18 cellular contexts compared by ENCODE assay signal in genomic region chr17:7956208-7956965, GRCh38. TPM values are rescaled to one million over a fixed set of nuclear protein-coding genes. Genes with fewer than 3 reads are reported as not detected.
DNase-seq lines count a peak whose midpoint lies in the region; ATAC-seq and TF ChIP-seq lines count a peak whose summit lies in the region.
"Had no signal": no experiment of that assay in that cellular context is flagged by ENCODE, and none has a peak within 500 bp of the region (broad histone marks: within the 10 kb centered on the region; RNA-seq: fewer than 3 reads in every experiment).

No MANE protein-coding gene starts in this region.

- intact Hi-C loops in left ventricle myocardium superior (cut with micrococcal nuclease): no loop called here

- ATAC-seq in left ventricle myocardium superior (peak; percentile 97), GM21526 (IDR thresholded peaks at IDR 0.05; ENCODE audit: low FRiP score, unreplicated experiment) (no peak)

- H3K27me3 ChIP-seq in WERI-Rb-1 (ENCODE audit: insufficient read depth, low read depth, severe bottlenecking): no peaks in the 10 kb centered on the region
- H3K27me3 ChIP-seq: ovary had no signal

- no peaks in the 10 kb centered on the region for H3K36me3 ChIP-seq in WERI-Rb-1
- H3K36me3 ChIP-seq: ovary had no signal

- TF ChIP-seq CTCF in cardiac fibroblast (IDR thresholded peaks at IDR 0.05; ENCODE audit: low read depth, low read length): no peak
- no peak for TF ChIP-seq CTCF in WERI-Rb-1 (IDR thresholded peaks at IDR 0.05; ENCODE audit: low read depth, low read length)

- DNase-seq in ELF-1 (ENCODE audit: low read depth, low spot score) (peak; percentile 16), cardiac fibroblast (ENCODE audit: low read depth in 2 of 2) (peak; percentile 28 to 93), left ventricle myocardium superior (peak; percentile 83), pons (ENCODE audit: low spot score) (peak; percentile 14), COR-L47 (lab: John Stamatoyannopoulos, UW) (no peak), WERI-Rb-1 (no peak)
- no peak for DNase-seq in stimulated activated CD4-positive, alpha-beta T cell treated with anti-CD3 and anti-CD28 coated beads, Interleukin-12 subunit alpha, Interleukin-12 subunit beta, amount 100 ng/mL, for 4 hours
- DNase-seq: AML-193, cerebellar nuclear complex, DMS79, HFFc6, midbrain, NCI-H2029, NCI-H748 treated with DMSO at 0.1 percent for 48 hours had no signal

- H3K27ac ChIP-seq in WERI-Rb-1: no peak overlapping the region
- H3K27ac ChIP-seq: ovary had no signal

- no peaks in the 10 kb centered on the region for H3K9me3 ChIP-seq in WERI-Rb-1 (ENCODE audit: severe bottlenecking)
- H3K9me3 ChIP-seq: ovary had no signal

- H3K4me3 ChIP-seq in cardiac fibroblast (replicated peaks in 1 of 2; ENCODE audit: low read depth in 2 of 2, low read length in 2 of 2) (no peak overlapping the region), WERI-Rb-1 (ENCODE audit: low read depth, low read length) (no peak overlapping the region)
- H3K4me3 ChIP-seq: ovary had no signal

RNA-seq across cellular contexts. Expression of gene CNTROB, which starts 24.4 kb away (rescaled TPM):
- total RNA-seq in left ventricle myocardium superior: 10.8 TPM

RNA-seq across cellular contexts. Expression of gene TRAPPC1, which starts 24.6 kb away (rescaled TPM):
- total RNA-seq in left ventricle myocardium superior: 107 TPM

RNA-seq across cellular contexts. Expression of gene KCNAB3, which starts 26.7 kb away (rescaled TPM):
- 0.52 TPM for total RNA-seq in left ventricle myocardium superior

RNA-seq across cellular contexts. Expression of gene RNF227, which starts 40.3 kb away (rescaled TPM):
- 1.1 TPM for total RNA-seq in left ventricle myocardium superior

RNA-seq across cellular contexts. Expression of gene GUCY2D, which starts 46.0 kb away (rescaled TPM):
- total RNA-seq in left ventricle myocardium superior: not detected
- total RNA-seq: epithelial cell of proximal tubule, HFFc6, LHCN-M2 had no signal

Comparison
In these comparisons a context has a peak if more than half of its experiments do, and no peak if none do; other contexts are left out.
1. DNase-seq: peak in ELF-1 (single experiment), cardiac fibroblast (2 of 2), left ventricle myocardium superior (single experiment) and pons (single experiment); none in stimulated activated CD4-positive, alpha-beta T cell treated with anti-CD3 and anti-CD28 coated beads, Interleukin-12 subunit alpha, Interleukin-12 subunit beta, amount 100 ng/mL, for 4 hours (single experiment), COR-L47 (single experiment) and WERI-Rb-1 (single experiment).